Comparison of ENCODE assay signal across 8 cellular contexts in genomic region chr3:50674349-50675178, GRCh38. TPM values are rescaled to one million over a fixed set of nuclear protein-coding genes. Genes with fewer than 3 reads are reported as not detected.
DNase-seq lines count a peak whose midpoint lies in the region; ATAC-seq and TF ChIP-seq lines count a peak whose summit lies in the region.

Gene DOCK3, plus strand, starts transcription at chr3:50674927. Its CDS starts 337 bp downstream, at chr3:50675264.

- H3K9me3 ChIP-seq in CD8-positive, alpha-beta T cell (ENCODE audit: low read length) = no peaks in the 10 kb centered on the region
- H3K9me3 ChIP-seq in parathyroid adenoma (ENCODE audit: control insufficient read depth, low read length) (no peaks in the 10 kb centered on the region), upper lobe of right lung (no peaks in the 10 kb centered on the region)

- H3K79me2 ChIP-seq in parathyroid adenoma = peaks cover 2% of the 10 kb centered on the region

- H3K36me3 ChIP-seq in CD8-positive, alpha-beta T cell (ENCODE audit: insufficient read depth, low read length) = no peaks in the 10 kb centered on the region
- no peaks in the 10 kb centered on the region for H3K36me3 ChIP-seq in parathyroid adenoma (ENCODE audit: control insufficient read depth, insufficient read depth, low read length)
- no peaks in the 10 kb centered on the region for H3K36me3 ChIP-seq in upper lobe of right lung

- no peak within 1 kb of the TSS for H3K27ac Mint-ChIP-seq in CD8-positive, alpha-beta T cell
- peak within 1 kb of the TSS in 1 of 2 donors; percentile 4 for H3K27ac Mint-ChIP-seq in activated naive CD4-positive, alpha-beta T cell treated with anti-CD3 and anti-CD28 coated beads, Interleukin-2, amount 50 U/mL, for 72 hours

- no peak for TF ChIP-seq CTCF in CD8-positive, alpha-beta T cell (IDR thresholded peaks at IDR 0.05)
- no peak for TF ChIP-seq CTCF in HFF-Myc (IDR thresholded peaks at IDR 0.05; ENCODE audit: low read depth, low read length, missing control alignments)
- TF ChIP-seq CTCF in RWPE1 (conservative IDR thresholded peaks at IDR 0.05; ENCODE audit: low read depth) = no peak
- no peak for TF ChIP-seq CTCF in parathyroid adenoma (IDR thresholded peaks at IDR 0.05)
- no peak for TF ChIP-seq CTCF in upper lobe of right lung (IDR thresholded peaks at IDR 0.05)

- H3K27me3 Mint-ChIP-seq in CD8-positive, alpha-beta T cell (ENCODE audit: low read depth) = peaks cover 19% of the 10 kb centered on the region

- DNase-seq in CD8-positive, alpha-beta T cell = peak; percentile 29 to 79 (median 54)
- DNase-seq in HFF-Myc (ENCODE audit: extremely low read depth, low read depth) (no peak), RWPE1 (ENCODE audit: low spot score) (peak; percentile 57), Right ventricle myocardium superior (peak; percentile 79), upper lobe of right lung (peak; percentile 83), A172 (ENCODE audit: low spot score) (no peak)
- DNase-seq in activated naive CD4-positive, alpha-beta T cell treated with anti-CD3 and anti-CD28 coated beads, Interleukin-2, amount 50 U/mL, for 72 hours (ENCODE audit: low spot score in 2 of 2) = peak; percentile 70 to 73

- H3K36me3 Mint-ChIP-seq in CD8-positive, alpha-beta T cell = no peaks in the 10 kb centered on the region
- peaks cover 0 to 6% of the 10 kb centered on the region in 2 donors for H3K36me3 Mint-ChIP-seq in activated naive CD4-positive, alpha-beta T cell treated with anti-CD3 and anti-CD28 coated beads, Interleukin-2, amount 50 U/mL, for 72 hours

- POLR2A ChIA-PET in CD8-positive, alpha-beta T cell (lab: Charles Lee) = no interaction called here
- POLR2A ChIA-PET in RWPE1 (lab: Yijun Ruan, JAX; ENCODE audit: low non-redundant PET) = interaction anchor here (0.5 kb wide), 1 partner anchor 24 kb away, joined by 4 read pairs; no protein-coding TSS in a partner anchor

- H3K9me3 Mint-ChIP-seq in CD8-positive, alpha-beta T cell = no peaks in the 10 kb centered on the region
- H3K9me3 Mint-ChIP-seq in activated naive CD4-positive, alpha-beta T cell treated with anti-CD3 and anti-CD28 coated beads, Interleukin-2, amount 50 U/mL, for 72 hours = no peaks in the 10 kb centered on the region

- H3K4me3 ChIP-seq in CD8-positive, alpha-beta T cell (ENCODE audit: low read depth, low read length) = peak within 1 kb of the TSS; percentile 61
- H3K4me3 ChIP-seq in HFF-Myc (replicated peaks; ENCODE audit: low read depth, low read length) (peak within 1 kb of the TSS; percentile 26), parathyroid adenoma (ENCODE audit: low read depth, low read length) (peak within 1 kb of the TSS; percentile 53), upper lobe of right lung (peak within 1 kb of the TSS; percentile 41)

- H3K4me1 Mint-ChIP-seq in CD8-positive, alpha-beta T cell (ENCODE audit: low read depth) = peaks cover 11% of the 10 kb centered on the region

- H3K4me3 Mint-ChIP-seq in CD8-positive, alpha-beta T cell = peak within 1 kb of the TSS; percentile 81

- intact Hi-C loops in CD8-positive, alpha-beta T cell (cut with DNase I, micrococcal nuclease) = loop anchor here (1.0 to 10.0 kb wide), 5 partner anchors 58 to 698 kb away; partner anchors contain the start of gene MAPKAPK3 (in 1 of the 2)
- intact Hi-C loops in Right ventricle myocardium superior (cut with DNase I) = no loop called here
- intact Hi-C loops in upper lobe of right lung (cut with DNase I) = no loop called here

- H2AFZ ChIP-seq in parathyroid adenoma = peak within 1 kb of the TSS; percentile 97

- peaks cover 5% of the 10 kb centered on the region for H3K27me3 ChIP-seq in CD8-positive, alpha-beta T cell (ENCODE audit: insufficient read depth, low read length)
- H3K27me3 ChIP-seq in parathyroid adenoma (ENCODE audit: control insufficient read depth, insufficient read depth, low read length) (no peaks in the 10 kb centered on the region), upper lobe of right lung (peaks cover 48% of the 10 kb centered on the region)

- peaks cover 14% of the 10 kb centered on the region for H3K4me1 ChIP-seq in CD8-positive, alpha-beta T cell (ENCODE audit: insufficient read depth, low read length)
- H3K4me1 ChIP-seq in parathyroid adenoma = peaks cover 5% of the 10 kb centered on the region
- H3K4me1 ChIP-seq in upper lobe of right lung = peaks cover 7% of the 10 kb centered on the region

- peak; percentile 86 for ATAC-seq in CD8-positive, alpha-beta T cell
- peak; percentile 86 to 90 for ATAC-seq in activated naive CD4-positive, alpha-beta T cell treated with anti-CD3 and anti-CD28 coated beads, Interleukin-2, amount 50 U/mL, for 72 hours
- ATAC-seq in Right ventricle myocardium superior (ENCODE audit: poor library complexity) (peak; percentile 95), upper lobe of right lung (peak; percentile 92)

- CTCF ChIA-PET in CD8-positive, alpha-beta T cell (lab: Charles Lee) = interaction anchor here (0.6 to 2.8 kb wide), 7 partner anchors 11 to 983 kb away, joined by 3 to 15 read pairs (median 4); no protein-coding TSS in a partner anchor
- CTCF ChIA-PET in RWPE1 (lab: Yijun Ruan, JAX) = no interaction called here

- peak within 1 kb of the TSS; percentile 5 for H3K9ac ChIP-seq in parathyroid adenoma

- no peak within 1 kb of the TSS for H3K27ac ChIP-seq in CD8-positive, alpha-beta T cell (ENCODE audit: low read depth, low read length)
- no peak within 1 kb of the TSS for H3K27ac ChIP-seq in RWPE1
- H3K27ac ChIP-seq in parathyroid adenoma = no peak within 1 kb of the TSS
- no peak within 1 kb of the TSS for H3K27ac ChIP-seq in upper lobe of right lung

- peak within 1 kb of the TSS; percentile 86 for H3K4me2 ChIP-seq in parathyroid adenoma (ENCODE audit: low read length)

RNA-seq across cellular contexts. Expression of gene DOCK3, which starts in this region (rescaled TPM):
- 1 to 10 TPM; 2.8 to 3.0 TPM for total RNA-seq in CD8-positive, alpha-beta T cell
- total RNA-seq in activated naive CD4-positive, alpha-beta T cell treated with anti-CD3 and anti-CD28 coated beads, Interleukin-2, amount 50 U/mL, for 72 hours = 1 to 10 TPM; 4.1 to 4.8 TPM
- 3.6 TPM for total RNA-seq in Right ventricle myocardium superior
- 2.7 TPM for total RNA-seq in upper lobe of right lung
- 1.4 TPM in 2 replicates for total RNA-seq in A172 (2014; rRNA removed; shearing (Covaris generic))

Comparison
In these comparisons a context has a peak if more than half of its experiments do, and no peak if none do; other contexts are left out.
1. DNase-seq: peak in CD8-positive, alpha-beta T cell (7 of 7), RWPE1 (single experiment), activated naive CD4-positive, alpha-beta T cell treated with anti-CD3 and anti-CD28 coated beads, Interleukin-2, amount 50 U/mL, for 72 hours (2 of 2), Right ventricle myocardium superior (single experiment) and upper lobe of right lung (single experiment); none in HFF-Myc (single experiment) and A172 (single experiment).
2. intact Hi-C loops: an anchor here in CD8-positive, alpha-beta T cell (1.0 to 10.0 kb wide); none called in Right ventricle myocardium superior and upper lobe of right lung.
3. Peak in every context shown above with its lines, with median percentiles within 50 percentile points of each other: ATAC-seq and H3K4me3 ChIP-seq.